Comparison of ENCODE assay signal across 1 cellular context in genomic region chr12:10167588-10167987, GRCh38.
TF ChIP-seq lines count a peak whose summit lies in the region.

No MANE protein-coding gene starts in this region.

TF ChIP-seq in liver, 16 proteins besides CTCF, POLR2A, EP300 and RAD21:
- no peak for TF ChIP-seq ZBTB33 (IDR thresholded peaks at IDR 0.05)
- TF ChIP-seq RXRA (IDR thresholded peaks at IDR 0.05): peak; percentile 15 to 22
- no peak for TF ChIP-seq MAX (IDR thresholded peaks at IDR 0.05)
- no peak for TF ChIP-seq NR2F2 (IDR thresholded peaks at IDR 0.05)
- peak; percentile 16 to 62 for TF ChIP-seq HNF4A (conservative IDR thresholded peaks at IDR 0.05)
- TF ChIP-seq ATF3 (IDR thresholded peaks at IDR 0.05): peak; percentile 25
- no peak for TF ChIP-seq FOXA1 (IDR thresholded peaks at IDR 0.05)
- TF ChIP-seq HNF4G (IDR thresholded peaks at IDR 0.05): no peak
- no peak for TF ChIP-seq JUND (IDR thresholded peaks at IDR 0.05)
- TF ChIP-seq EGR1 (IDR thresholded peaks at IDR 0.05; ENCODE audit: low read depth in 2 of 2): no peak
- no peak for TF ChIP-seq GABPA (IDR thresholded peaks at IDR 0.05 in 1 of 2, conservative IDR thresholded peaks at IDR 0.05 in 1 of 2)
- no peak for TF ChIP-seq TAF1 (conservative IDR thresholded peaks at IDR 0.05)
- TF ChIP-seq YY1 (IDR thresholded peaks at IDR 0.05): no peak
- peak; percentile 13 for TF ChIP-seq SP1 (IDR thresholded peaks at IDR 0.05)
- no peak for TF ChIP-seq FOXA2 (IDR thresholded peaks at IDR 0.05)
- TF ChIP-seq REST (IDR thresholded peaks at IDR 0.05): no peak
TF ChIP-seq in liver: peak in this region for 4.
